Comparison of ENCODE assay signal across 1 cellular context in genomic region chr2:164810843-164811242, GRCh38.
A peak's percentile ranks its signal among the peaks of the same experiment; 100 is the strongest.
TF ChIP-seq lines count a peak whose summit lies in the region.

No MANE protein-coding gene starts in this region.

TF ChIP-seq in liver, 16 proteins besides CTCF, POLR2A, EP300 and RAD21 (continued from another document):
- TF ChIP-seq REST (IDR thresholded peaks at IDR 0.05) (peak; percentile 66), TAF1 (conservative IDR thresholded peaks at IDR 0.05) (peak; percentile 48), JUND (IDR thresholded peaks at IDR 0.05) (peak; percentile 93 to 95), NR2F2 (IDR thresholded peaks at IDR 0.05) (peak; percentile 26), HNF4A (conservative IDR thresholded peaks at IDR 0.05) (peak; percentile 78 to 84), FOXA1 (IDR thresholded peaks at IDR 0.05) (peak; percentile 60)
TF ChIP-seq in liver: peak in this region for 16.
